ENCODE assay signal across 12 cellular contexts in the genomic region with DNA sequence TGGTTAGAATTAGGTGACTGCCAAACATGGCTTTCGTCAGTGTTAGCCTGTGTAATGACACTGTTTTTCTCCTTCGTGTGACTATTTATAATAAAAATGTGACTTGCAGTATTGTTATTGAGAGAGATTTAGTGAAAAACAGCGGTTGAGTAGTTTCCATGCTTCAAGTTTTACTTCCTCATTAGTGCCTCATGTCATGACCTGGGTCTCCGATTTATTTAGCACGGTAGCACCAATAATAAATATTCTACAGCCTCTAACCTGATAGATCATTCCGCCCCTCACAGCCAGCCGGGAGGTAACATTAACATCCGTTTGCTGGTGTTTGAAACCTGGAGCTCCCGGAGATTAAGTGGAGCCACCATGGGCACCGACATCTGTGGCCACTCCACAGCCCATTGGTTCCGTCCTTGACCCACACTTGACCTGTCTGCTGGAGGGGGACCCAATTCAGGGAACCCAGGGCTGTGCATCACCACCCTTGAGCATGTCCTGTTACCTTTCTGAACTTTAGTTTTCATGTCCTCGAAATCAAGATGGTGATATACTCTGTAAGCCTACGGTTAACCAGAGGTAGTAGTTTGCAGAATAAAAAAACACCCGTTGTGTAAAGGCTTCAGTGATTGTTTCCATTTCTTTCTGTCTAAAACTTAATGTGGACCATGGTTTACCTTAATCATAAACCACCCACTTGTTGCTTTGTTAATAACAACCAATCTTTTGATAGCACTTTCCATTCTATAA.
DNase-seq lines count a peak whose midpoint lies in the region; ATAC-seq and TF ChIP-seq lines count a peak whose summit lies in the region.
"Had no signal": no experiment of that assay in that cellular context is flagged by ENCODE, and none has a peak within 500 bp of the region (broad histone marks: within the 10 kb centered on the region; RNA-seq: fewer than 3 reads in every experiment).

No MANE protein-coding gene starts in this region.

- no peaks in the 10 kb centered on the region for H3K27me3 Mint-ChIP-seq in activated T-helper 17 cell treated with anti-CD3 and anti-CD28 coated beads, Interleukin-2, amount 50 U/mL, for 72 hours
- H3K27me3 Mint-ChIP-seq: activated naive CD4-positive, alpha-beta T cell treated with anti-CD3 and anti-CD28 coated beads, Interleukin-2, amount 10 ng/mL, durations not matched to agents 7 days and 5 days; CD4-positive, alpha-beta memory T cell had no signal

- no peaks in the 10 kb centered on the region for H3K4me1 ChIP-seq in upper lobe of right lung

- no peaks in the 10 kb centered on the region for H3K27me3 ChIP-seq in upper lobe of right lung

- intact Hi-C loops in upper lobe of right lung (cut with DNase I) = no loop called here

- no peaks in the 10 kb centered on the region for H3K4me1 Mint-ChIP-seq in activated T-helper 17 cell treated with anti-CD3 and anti-CD28 coated beads, Interleukin-2, amount 50 U/mL, for 72 hours
- H3K4me1 Mint-ChIP-seq: activated naive CD4-positive, alpha-beta T cell treated with anti-CD3 and anti-CD28 coated beads, Interleukin-2, amount 10 ng/mL, durations not matched to agents 7 days and 5 days had no signal

- no peak overlapping the region for H3K27ac ChIP-seq in upper lobe of right lung

- DNase-seq in upper lobe of right lung (no peak), Kasumi-1 (lab: John Stamatoyannopoulos, UW) (no peak)
- DNase-seq: activated naive CD4-positive, alpha-beta T cell treated with anti-CD3 and anti-CD28 coated beads, Interleukin-2, amount 10 ng/mL, durations not matched to agents 7 days and 5 days; CD4-positive, alpha-beta memory T cell; NCI-H524; stimulated activated CD4-positive, alpha-beta T cell treated with anti-CD3 and anti-CD28 coated beads, Interleukin-4, amount 100 ng/mL, for 4 hours had no signal

- ATAC-seq in GM18502 (IDR thresholded peaks at IDR 0.05; ENCODE audit: poor library complexity, unreplicated experiment) (peak; percentile 76), GM21367 (IDR thresholded peaks at IDR 0.05; ENCODE audit: unreplicated experiment) (peak; percentile 50), HG03135 (IDR thresholded peaks at IDR 0.05; ENCODE audit: unreplicated experiment) (peak; percentile 69), upper lobe of right lung (no peak), SK-N-SH treated with all-trans-retinoic acid at 6 μM for 48 hours (no peak)
- no peak for ATAC-seq in activated T-helper 17 cell treated with anti-CD3 and anti-CD28 coated beads, Interleukin-2, amount 50 U/mL, for 72 hours (replicated peaks)

- no peaks in the 10 kb centered on the region for H3K9me3 ChIP-seq in upper lobe of right lung

- no peak overlapping the region for H3K4me3 Mint-ChIP-seq in activated T-helper 17 cell treated with anti-CD3 and anti-CD28 coated beads, Interleukin-2, amount 50 U/mL, for 72 hours
- H3K4me3 Mint-ChIP-seq: activated naive CD4-positive, alpha-beta T cell treated with anti-CD3 and anti-CD28 coated beads, Interleukin-2, amount 10 ng/mL, durations not matched to agents 7 days and 5 days; CD4-positive, alpha-beta memory T cell had no signal

- H3K36me3 ChIP-seq in upper lobe of right lung = no peaks in the 10 kb centered on the region

- no peak for TF ChIP-seq CTCF in upper lobe of right lung (IDR thresholded peaks at IDR 0.05)

- no peak overlapping the region for H3K27ac Mint-ChIP-seq in activated T-helper 17 cell treated with anti-CD3 and anti-CD28 coated beads, Interleukin-2, amount 50 U/mL, for 72 hours
- H3K27ac Mint-ChIP-seq: activated naive CD4-positive, alpha-beta T cell treated with anti-CD3 and anti-CD28 coated beads, Interleukin-2, amount 10 ng/mL, durations not matched to agents 7 days and 5 days had no signal

- peak; percentile 28; the same call in 1 of the 2 replicates for TF ChIP-seq POLR2A in Raji (IDR thresholded peaks at IDR 0.05; ENCODE audit: insufficient read depth, low read depth, low read length)

- H3K4me3 ChIP-seq in upper lobe of right lung = no peak overlapping the region

- peaks cover 14% of the 10 kb centered on the region for H3K36me3 Mint-ChIP-seq in activated T-helper 17 cell treated with anti-CD3 and anti-CD28 coated beads, Interleukin-2, amount 50 U/mL, for 72 hours (ENCODE audit: low read depth)

- no peaks in the 10 kb centered on the region for H3K9me3 Mint-ChIP-seq in activated T-helper 17 cell treated with anti-CD3 and anti-CD28 coated beads, Interleukin-2, amount 50 U/mL, for 72 hours
- H3K9me3 Mint-ChIP-seq: activated naive CD4-positive, alpha-beta T cell treated with anti-CD3 and anti-CD28 coated beads, Interleukin-2, amount 10 ng/mL, durations not matched to agents 7 days and 5 days; CD4-positive, alpha-beta memory T cell had no signal

TF ChIP-seq in SK-N-SH treated with all-trans-retinoic acid at 6 μM for 48 hours, 23 proteins besides CTCF, POLR2A, EP300 and RAD21:
- TF ChIP-seq PPARA (CRISPR knock-in tag; IDR thresholded peaks at IDR 0.05; ENCODE audit: borderline replicate concordance) (no peak), BACH2 (CRISPR knock-in tag; IDR thresholded peaks at IDR 0.05; ENCODE audit: borderline replicate concordance) (no peak), ZFP30 (CRISPR knock-in tag; IDR thresholded peaks at IDR 0.05) (no peak), RARB (CRISPR knock-in tag; IDR thresholded peaks at IDR 0.05) (no peak), ZNF70 (CRISPR knock-in tag; IDR thresholded peaks at IDR 0.05) (no peak), CSDC2 (CRISPR knock-in tag; IDR thresholded peaks at IDR 0.05) (no peak), TCF4 (CRISPR knock-in tag; IDR thresholded peaks at IDR 0.05; ENCODE audit: borderline replicate concordance) (no peak), GLIS3 (CRISPR knock-in tag; IDR thresholded peaks at IDR 0.05) (no peak), TOX (CRISPR knock-in tag; IDR thresholded peaks at IDR 0.05; ENCODE audit: borderline replicate concordance) (no peak), OSR1 (CRISPR knock-in tag; IDR thresholded peaks at IDR 0.05) (no peak), ZNF8 (CRISPR knock-in tag; IDR thresholded peaks at IDR 0.05) (no peak), ISL1 (CRISPR knock-in tag; IDR thresholded peaks at IDR 0.05) (no peak), ESRRG (CRISPR knock-in tag; IDR thresholded peaks at IDR 0.05) (no peak), SNAI2 (CRISPR knock-in tag; IDR thresholded peaks at IDR 0.05) (no peak)
- TF ChIP-seq, protein P1, sequence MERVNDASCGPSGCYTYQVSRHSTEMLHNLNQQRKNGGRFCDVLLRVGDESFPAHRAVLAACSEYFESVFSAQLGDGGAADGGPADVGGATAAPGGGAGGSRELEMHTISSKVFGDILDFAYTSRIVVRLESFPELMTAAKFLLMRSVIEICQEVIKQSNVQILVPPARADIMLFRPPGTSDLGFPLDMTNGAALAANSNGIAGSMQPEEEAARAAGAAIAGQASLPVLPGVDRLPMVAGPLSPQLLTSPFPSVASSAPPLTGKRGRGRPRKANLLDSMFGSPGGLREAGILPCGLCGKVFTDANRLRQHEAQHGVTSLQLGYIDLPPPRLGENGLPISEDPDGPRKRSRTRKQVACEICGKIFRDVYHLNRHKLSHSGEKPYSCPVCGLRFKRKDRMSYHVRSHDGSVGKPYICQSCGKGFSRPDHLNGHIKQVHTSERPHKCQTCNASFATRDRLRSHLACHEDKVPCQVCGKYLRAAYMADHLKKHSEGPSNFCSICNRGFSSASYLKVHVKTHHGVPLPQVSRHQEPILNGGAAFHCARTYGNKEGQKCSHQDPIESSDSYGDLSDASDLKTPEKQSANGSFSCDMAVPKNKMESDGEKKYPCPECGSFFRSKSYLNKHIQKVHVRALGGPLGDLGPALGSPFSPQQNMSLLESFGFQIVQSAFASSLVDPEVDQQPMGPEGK (CRISPR knock-in tag; IDR thresholded peaks at IDR 0.05; ENCODE audit: borderline replicate concordance) = no peak
- TF ChIP-seq, protein P2, sequence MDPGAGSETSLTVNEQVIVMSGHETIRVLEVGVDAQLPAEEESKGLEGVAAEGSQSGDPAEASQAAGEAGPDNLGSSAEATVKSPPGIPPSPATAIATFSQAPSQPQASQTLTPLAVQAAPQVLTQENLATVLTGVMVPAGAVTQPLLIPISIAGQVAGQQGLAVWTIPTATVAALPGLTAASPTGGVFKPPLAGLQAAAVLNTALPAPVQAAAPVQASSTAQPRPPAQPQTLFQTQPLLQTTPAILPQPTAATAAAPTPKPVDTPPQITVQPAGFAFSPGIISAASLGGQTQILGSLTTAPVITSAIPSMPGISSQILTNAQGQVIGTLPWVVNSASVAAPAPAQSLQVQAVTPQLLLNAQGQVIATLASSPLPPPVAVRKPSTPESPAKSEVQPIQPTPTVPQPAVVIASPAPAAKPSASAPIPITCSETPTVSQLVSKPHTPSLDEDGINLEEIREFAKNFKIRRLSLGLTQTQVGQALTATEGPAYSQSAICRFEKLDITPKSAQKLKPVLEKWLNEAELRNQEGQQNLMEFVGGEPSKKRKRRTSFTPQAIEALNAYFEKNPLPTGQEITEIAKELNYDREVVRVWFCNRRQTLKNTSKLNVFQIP (CRISPR knock-in tag; IDR thresholded peaks at IDR 0.05; ENCODE audit: borderline replicate concordance, low read depth) = no peak
- TF ChIP-seq, protein P3, sequence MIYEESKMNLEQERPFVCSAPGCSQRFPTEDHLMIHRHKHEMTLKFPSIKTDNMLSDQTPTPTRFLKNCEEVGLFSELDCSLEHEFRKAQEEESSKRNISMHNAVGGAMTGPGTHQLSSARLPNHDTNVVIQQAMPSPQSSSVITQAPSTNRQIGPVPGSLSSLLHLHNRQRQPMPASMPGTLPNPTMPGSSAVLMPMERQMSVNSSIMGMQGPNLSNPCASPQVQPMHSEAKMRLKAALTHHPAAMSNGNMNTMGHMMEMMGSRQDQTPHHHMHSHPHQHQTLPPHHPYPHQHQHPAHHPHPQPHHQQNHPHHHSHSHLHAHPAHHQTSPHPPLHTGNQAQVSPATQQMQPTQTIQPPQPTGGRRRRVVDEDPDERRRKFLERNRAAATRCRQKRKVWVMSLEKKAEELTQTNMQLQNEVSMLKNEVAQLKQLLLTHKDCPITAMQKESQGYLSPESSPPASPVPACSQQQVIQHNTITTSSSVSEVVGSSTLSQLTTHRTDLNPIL (CRISPR knock-in tag; IDR thresholded peaks at IDR 0.05; ENCODE audit: low read depth) = no peak
- TF ChIP-seq, protein P4, sequence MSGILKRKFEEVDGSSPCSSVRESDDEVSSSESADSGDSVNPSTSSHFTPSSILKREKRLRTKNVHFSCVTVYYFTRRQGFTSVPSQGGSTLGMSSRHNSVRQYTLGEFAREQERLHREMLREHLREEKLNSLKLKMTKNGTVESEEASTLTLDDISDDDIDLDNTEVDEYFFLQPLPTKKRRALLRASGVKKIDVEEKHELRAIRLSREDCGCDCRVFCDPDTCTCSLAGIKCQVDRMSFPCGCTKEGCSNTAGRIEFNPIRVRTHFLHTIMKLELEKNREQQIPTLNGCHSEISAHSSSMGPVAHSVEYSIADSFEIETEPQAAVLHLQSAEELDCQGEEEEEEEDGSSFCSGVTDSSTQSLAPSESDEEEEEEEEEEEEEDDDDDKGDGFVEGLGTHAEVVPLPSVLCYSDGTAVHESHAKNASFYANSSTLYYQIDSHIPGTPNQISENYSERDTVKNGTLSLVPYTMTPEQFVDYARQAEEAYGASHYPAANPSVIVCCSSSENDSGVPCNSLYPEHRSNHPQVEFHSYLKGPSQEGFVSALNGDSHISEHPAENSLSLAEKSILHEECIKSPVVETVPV (CRISPR knock-in tag; IDR thresholded peaks at IDR 0.05) = no peak

Comparison
In these comparisons a context has a peak if more than half of its experiments do, and no peak if none do; other contexts are left out.
1. ATAC-seq: peak in GM18502 (single experiment), GM21367 (single experiment) and HG03135 (single experiment); none in upper lobe of right lung (single experiment), SK-N-SH treated with all-trans-retinoic acid at 6 μM for 48 hours (single experiment) and activated T-helper 17 cell treated with anti-CD3 and anti-CD28 coated beads, Interleukin-2, amount 50 U/mL, for 72 hours (single experiment).